Comparison of ENCODE assay signal across 8 cellular contexts in the genomic region with DNA sequence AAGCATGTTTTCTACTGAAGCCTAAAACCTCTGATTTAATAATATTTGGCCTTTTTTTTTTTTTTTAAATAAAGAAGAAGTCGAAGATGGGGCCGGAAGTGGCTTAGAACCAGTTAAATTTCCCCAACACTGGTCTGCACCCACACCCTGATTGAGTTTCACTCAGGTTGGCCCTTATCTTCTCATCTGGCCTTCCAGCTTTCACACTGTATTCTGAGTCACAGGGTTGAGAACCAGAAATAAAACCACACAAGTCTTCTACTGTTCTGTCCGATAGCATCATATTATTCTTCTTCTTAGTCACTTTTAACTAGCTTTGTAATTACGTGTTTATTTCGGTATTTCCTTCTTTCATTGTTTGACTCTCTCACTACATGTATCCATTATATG.
DNase-seq lines count a peak whose midpoint lies in the region; ATAC-seq and TF ChIP-seq lines count a peak whose summit lies in the region.

No MANE protein-coding gene starts in this region.

- H3K27me3 ChIP-seq in WERI-Rb-1 (ENCODE audit: insufficient read depth, low read depth, severe bottlenecking): peaks cover 7% of the 10 kb centered on the region

- no peaks in the 10 kb centered on the region for H3K36me3 ChIP-seq in WERI-Rb-1

- DNase-seq in NOMO-1 treated with DMSO at 0.1 percent for 48 hours (lab: John Stamatoyannopoulos, UW; ENCODE audit: unreplicated experiment): peak; percentile 16
- DNase-seq in astrocyte of the cerebellum (ENCODE audit: low read depth): peak; percentile 34
- peak; percentile 16 to 27 (median 27) for DNase-seq in stimulated activated CD4-positive, alpha-beta T cell treated with anti-CD3 and anti-CD28 coated beads, Interleukin-12 subunit alpha, Interleukin-12 subunit beta, amount 100 ng/mL, for 48 hours (ENCODE audit: low read depth in 2 of 3, low spot score in 1 of 3)
- DNase-seq in NCI-H524 treated with DMSO at 0.1 percent for 48 hours (lab: John Stamatoyannopoulos, UW): no peak
- DNase-seq in WERI-Rb-1: no peak
- no peak for DNase-seq in NCI-H2171 treated with DMSO at 0.1 percent for 48 hours (lab: John Stamatoyannopoulos, UW)
- DNase-seq in NCI-H748 treated with DMSO at 0.1 percent for 48 hours (lab: John Stamatoyannopoulos, UW): no peak

- TF ChIP-seq CTCF in astrocyte of the cerebellum (IDR thresholded peaks at IDR 0.05; ENCODE audit: low read depth, low read length, missing control alignments) (no peak), WERI-Rb-1 (IDR thresholded peaks at IDR 0.05; ENCODE audit: low read depth, low read length) (no peak)

- H3K27ac ChIP-seq in WERI-Rb-1: no peak overlapping the region

- in situ Hi-C loops in astrocyte of the cerebellum (cut with HindIII; ENCODE audit: low sequenced_read_pairs): no loop called here

- peak; percentile 86 for ATAC-seq in GM18519 (IDR thresholded peaks at IDR 0.05; ENCODE audit: low FRiP score, unreplicated experiment)

- H3K9me3 ChIP-seq in WERI-Rb-1 (ENCODE audit: severe bottlenecking): no peaks in the 10 kb centered on the region

- H3K4me3 ChIP-seq in astrocyte of the cerebellum (ENCODE audit: low read depth, low read length): no peak overlapping the region
- H3K4me3 ChIP-seq in WERI-Rb-1 (ENCODE audit: low read depth, low read length): no peak overlapping the region

Comparison
In these comparisons a context has a peak if more than half of its experiments do, and no peak if none do; other contexts are left out.
1. DNase-seq: peak in NOMO-1 treated with DMSO at 0.1 percent for 48 hours (single experiment), astrocyte of the cerebellum (single experiment) and stimulated activated CD4-positive, alpha-beta T cell treated with anti-CD3 and anti-CD28 coated beads, Interleukin-12 subunit alpha, Interleukin-12 subunit beta, amount 100 ng/mL, for 48 hours (3 of 3); none in NCI-H524 treated with DMSO at 0.1 percent for 48 hours (single experiment), WERI-Rb-1 (single experiment), NCI-H2171 treated with DMSO at 0.1 percent for 48 hours (single experiment) and NCI-H748 treated with DMSO at 0.1 percent for 48 hours (single experiment).